Comparison of ENCODE assay signal across 17 cellular contexts in genomic region chr3:134992180-134992579, GRCh38.
A peak's percentile ranks its signal among the peaks of the same experiment; 100 is the strongest.
DNase-seq lines count a peak whose midpoint lies in the region; ATAC-seq, FAIRE-seq and TF ChIP-seq lines count a peak whose summit lies in the region.
"Had no signal": no experiment of that assay in that cellular context is flagged by ENCODE, and none has a peak within 500 bp of the region (broad histone marks: within the 10 kb centered on the region; RNA-seq: fewer than 3 reads in every experiment).

No MANE protein-coding gene starts in this region.

- no peaks in the 10 kb centered on the region for H3K9me3 Mint-ChIP-seq in GM23338
- no peaks in the 10 kb centered on the region for H3K9me3 Mint-ChIP-seq in neural crest cell
- no peaks in the 10 kb centered on the region for H3K9me3 Mint-ChIP-seq in CD8-positive, alpha-beta T cell

- no peak overlapping the region for H4K12ac ChIP-seq in trophoblast cell (ENCODE audit: low read depth, low read length)

- H3K23ac ChIP-seq in trophoblast cell (ENCODE audit: low read length), result no peak overlapping the region

- H3K9ac ChIP-seq in GM12878 (ENCODE audit: control insufficient read depth, insufficient read depth, low read length), result no peak overlapping the region
- no peak overlapping the region for H3K9ac ChIP-seq in trophoblast cell (ENCODE audit: low read length)
- H3K9ac ChIP-seq: BLaER1 had no signal

- no peak for TF ChIP-seq RAD21 in GM12878 (IDR thresholded peaks at IDR 0.05; ENCODE audit: insufficient read depth, low read depth, low read length)

- RAD21 ChIA-PET in GM12878 (lab: Charles Lee; ENCODE audit: unreplicated experiment), result interaction anchor here (1.1 to 1.5 kb wide), 2 partner anchors 11 to 88 kb away, joined by 3 to 5 read pairs; no protein-coding TSS in a partner anchor

- H3K4me2 ChIP-seq in GM23338 (peak overlapping the region; percentile 32; the same call in 1 of the 2 replicates), GM12878 (ENCODE audit: control insufficient read depth, insufficient read depth) (no peak overlapping the region), trophoblast cell (ENCODE audit: low read length) (no peak overlapping the region)
- H3K4me2 ChIP-seq: BLaER1 had no signal

- H3K27me3 ChIP-seq in GM23338 (ENCODE audit: insufficient read depth) (no peaks in the 10 kb centered on the region), GM12878 (replicated peaks in 1 of 2; ENCODE audit: control insufficient read depth in 2 of 2, insufficient read depth in 2 of 2, low read length in 1 of 2) (no peaks in the 10 kb centered on the region), trophoblast cell (ENCODE audit: insufficient read depth, low read length) (no peaks in the 10 kb centered on the region)
- H3K27me3 ChIP-seq in CD8-positive, alpha-beta T cell (ENCODE audit: insufficient read depth, low read length), result no peaks in the 10 kb centered on the region
- H3K27me3 ChIP-seq: BLaER1 had no signal

- CTCF ChIA-PET in GM12878 (lab: Yijun Ruan, JAX), result interaction anchor here (1.1 to 3.0 kb wide), 3 partner anchors 16 to 197 kb away, joined by 3 to 7 read pairs (median 4); partner anchors contain the start of gene EPHB1
- CTCF ChIA-PET in CD8-positive, alpha-beta T cell (lab: Charles Lee), result no interaction called here

- TF ChIP-seq EP300 in GM12878 (IDR thresholded peaks at IDR 0.05; ENCODE audit: borderline replicate concordance in 1 of 2, control insufficient read depth in 1 of 2, low read depth in 2 of 2, low read length in 2 of 2), result no peak

- H4K20me1 ChIP-seq in GM23338 (replicated peaks; ENCODE audit: insufficient read depth), result no peaks in the 10 kb centered on the region
- no peaks in the 10 kb centered on the region for H4K20me1 ChIP-seq in GM12878 (ENCODE audit: control insufficient read depth, insufficient read depth)
- H4K20me1 ChIP-seq: BLaER1 had no signal

- no peaks in the 10 kb centered on the region for H3K79me2 ChIP-seq in GM23338 (replicated peaks; ENCODE audit: insufficient read depth)
- H3K79me2 ChIP-seq in GM12878 (ENCODE audit: control insufficient read depth, insufficient read depth, low read length), result no peaks in the 10 kb centered on the region
- H3K79me2 ChIP-seq in trophoblast cell (ENCODE audit: control insufficient read depth, insufficient read depth, low read length, poor library complexity), result no peaks in the 10 kb centered on the region

- BruUV-seq in GM12878 (replicated peaks; lab: Mats Ljungman, UMichigan), result no TSS peak

- no peak overlapping the region for H3K27ac ChIP-seq in GM23338 (ENCODE audit: low read depth)
- 0 out of 2 replicates have a peak overlapping the region, but pooled peaks have one; percentile 2 for H3K27ac ChIP-seq in GM12878 (ENCODE audit: control insufficient read depth, insufficient read depth)
- no peak overlapping the region for H3K27ac ChIP-seq in CD8-positive, alpha-beta T cell (ENCODE audit: low read depth, low read length)
- no peak overlapping the region for H3K27ac ChIP-seq in trophoblast cell (ENCODE audit: low read depth, low read length)
- H3K27ac ChIP-seq: BLaER1 had no signal

- H2BK120ac ChIP-seq in trophoblast cell (ENCODE audit: insufficient read depth, low read length, poor library complexity), result no peak overlapping the region

- no peak overlapping the region for H3K14ac ChIP-seq in trophoblast cell (ENCODE audit: low read length)

- no peak overlapping the region for H3K18ac ChIP-seq in trophoblast cell (ENCODE audit: low read length)

- no peak overlapping the region for H3K4me3 Mint-ChIP-seq in GM23338
- no peak overlapping the region for H3K4me3 Mint-ChIP-seq in neural crest cell
- no peak overlapping the region for H3K4me3 Mint-ChIP-seq in CD8-positive, alpha-beta T cell
- H3K4me3 Mint-ChIP-seq: CD8-positive, alpha-beta memory T cell had no signal

- no peaks in the 10 kb centered on the region for H3K79me1 ChIP-seq in trophoblast cell (ENCODE audit: low read length)

- TF ChIP-seq CTCF in GM23338 (conservative IDR thresholded peaks at IDR 0.05; ENCODE audit: low read depth in 2 of 2), result no peak
- TF ChIP-seq CTCF in GM12878 (IDR thresholded peaks at IDR 0.05 in 2 of 3, conservative IDR thresholded peaks at IDR 0.05 in 1 of 3; ENCODE audit: control insufficient read depth in 2 of 3, extremely low read depth in 1 of 3, insufficient read depth in 1 of 3, low read depth in 3 of 3, low read length in 3 of 3), result no peak
- TF ChIP-seq CTCF in neural crest cell (conservative IDR thresholded peaks at IDR 0.05), result no peak
- TF ChIP-seq CTCF in CD8-positive, alpha-beta T cell (IDR thresholded peaks at IDR 0.05), result no peak

- peak; percentile 24 for DNase-seq in CD1c-positive myeloid dendritic cell (ENCODE audit: extremely low spot score)
- DNase-seq in GM23338 (ENCODE audit: low spot score), result no peak
- DNase-seq in GM12878 (ENCODE audit: low read depth, low spot score), result no peak
- DNase-seq in neural crest cell (ENCODE audit: low read depth, low spot score), result no peak
- no peak for DNase-seq in CD8-positive, alpha-beta T cell
- no peak for DNase-seq in trophoblast cell
- no peak for DNase-seq in NCI-H1694 (lab: John Stamatoyannopoulos, UW)
- no peak for DNase-seq in stimulated activated CD4-positive, alpha-beta T cell treated with anti-CD3 and anti-CD28 coated beads, Interleukin-1b, Interleukin-23, amount 100 ng/mL, for 48 hours
- DNase-seq: CD8-positive, alpha-beta memory T cell; MM.1S; NCI-H1105 treated with DMSO at 0.1 percent for 48 hours; NCI-H187; NCI-H226; NCI-H524 treated with DMSO at 0.1 percent for 48 hours had no signal

- intact Hi-C loops in GM12878 (cut with micrococcal nuclease; ENCODE audit: unreplicated experiment), result no loop called here
- intact Hi-C loops in CD8-positive, alpha-beta T cell (cut with DNase I, micrococcal nuclease), result no loop called here

- H3F3A ChIP-seq in GM23338 (replicated peaks; ENCODE audit: low read depth), result no peaks in the 10 kb centered on the region

- no peaks in the 10 kb centered on the region for H3K9me2 ChIP-seq in GM23338 (ENCODE audit: insufficient read depth)

- no peak overlapping the region for H2BK12ac ChIP-seq in trophoblast cell (ENCODE audit: low read length)

- no peak for FAIRE-seq in GM12878 (lab: Jason Lieb, UNC)
- FAIRE-seq: A204.1, D721Med had no signal

- no peak overlapping the region for H3K27ac Mint-ChIP-seq in GM23338
- peak overlapping the region; percentile 7 for H3K27ac Mint-ChIP-seq in neural crest cell (ENCODE audit: unreplicated experiment)
- H3K27ac Mint-ChIP-seq in CD8-positive, alpha-beta T cell, result no peak overlapping the region
- H3K27ac Mint-ChIP-seq: CD8-positive, alpha-beta memory T cell had no signal

- in situ Hi-C loops in GM12878 (cut with MboI), result no loop called here

- no peak for TF ChIP-seq POLR2A in GM12878 (IDR thresholded peaks at IDR 0.05; ENCODE audit: low read depth, low read length)

- POLR2A ChIA-PET in GM12878 (lab: Charles Lee), result interaction anchor here (0.8 to 1.5 kb wide), 2 partner anchors 9 to 21 kb away, joined by 3 read pairs; no protein-coding TSS in a partner anchor
- POLR2A ChIA-PET in CD8-positive, alpha-beta T cell (lab: Charles Lee), result no interaction called here

- no peak overlapping the region for H3K4me3 ChIP-seq in GM23338
- no peak overlapping the region for H3K4me3 ChIP-seq in GM12878
- no peak overlapping the region for H3K4me3 ChIP-seq in CD8-positive, alpha-beta T cell (ENCODE audit: low read depth, low read length)
- H3K4me3 ChIP-seq in trophoblast cell (ENCODE audit: low read depth, low read length), result no peak overlapping the region
- H3K4me3 ChIP-seq: BLaER1 had no signal

- H3K4me1 Mint-ChIP-seq in GM23338, result peaks cover 24% of the 10 kb centered on the region
- peaks cover 25% of the 10 kb centered on the region for H3K4me1 Mint-ChIP-seq in neural crest cell
- no peaks in the 10 kb centered on the region for H3K4me1 Mint-ChIP-seq in CD8-positive, alpha-beta T cell (ENCODE audit: low read depth)
- H3K4me1 Mint-ChIP-seq: CD8-positive, alpha-beta memory T cell had no signal

- no peak overlapping the region for H3K4ac ChIP-seq in trophoblast cell (ENCODE audit: low read depth, low read length)

- H2AK5ac ChIP-seq in trophoblast cell (ENCODE audit: low read length), result no peak overlapping the region

- no peaks in the 10 kb centered on the region for H3K36me3 ChIP-seq in GM23338 (ENCODE audit: insufficient read depth)
- no peaks in the 10 kb centered on the region; a peak in 1 of 4 replicates for H3K36me3 ChIP-seq in GM12878 (ENCODE audit: control insufficient read depth in 2 of 2, insufficient read depth in 2 of 2, low read length in 1 of 2)
- H3K36me3 ChIP-seq in CD8-positive, alpha-beta T cell (ENCODE audit: insufficient read depth, low read length), result no peaks in the 10 kb centered on the region
- no peaks in the 10 kb centered on the region for H3K36me3 ChIP-seq in trophoblast cell (ENCODE audit: control insufficient read depth in 1 of 2, insufficient read depth in 2 of 2, low read length in 2 of 2)
- H3K36me3 ChIP-seq: BLaER1 had no signal

- H3K27me3 Mint-ChIP-seq in GM23338 (ENCODE audit: insufficient read depth, low read depth, poor library complexity) (peaks cover 5% of the 10 kb centered on the region), neural crest cell (ENCODE audit: low read depth) (no peaks in the 10 kb centered on the region)
- H3K27me3 Mint-ChIP-seq in CD8-positive, alpha-beta T cell (ENCODE audit: low read depth), result no peaks in the 10 kb centered on the region
- H3K27me3 Mint-ChIP-seq: CD8-positive, alpha-beta memory T cell had no signal

- H3K9me3 ChIP-seq in GM12878 (replicated peaks; ENCODE audit: control insufficient read depth, insufficient read depth, low read length) (no peaks in the 10 kb centered on the region), trophoblast cell (ENCODE audit: insufficient read depth, low read depth, low read length) (no peaks in the 10 kb centered on the region)
- no peaks in the 10 kb centered on the region for H3K9me3 ChIP-seq in CD8-positive, alpha-beta T cell (ENCODE audit: low read length)
- H3K9me3 ChIP-seq: BLaER1 had no signal

- H2AFZ ChIP-seq in GM23338, result 0 out of 2 replicates have a peak overlapping the region, but pooled peaks have one; percentile 63
- no peak overlapping the region for H2AFZ ChIP-seq in GM12878 (ENCODE audit: control insufficient read depth, low read depth, low read length)
- no peak overlapping the region for H2AFZ ChIP-seq in trophoblast cell (ENCODE audit: insufficient read depth, low read length, poor library complexity)

- 65% methylated on average over 7 of the region's 7 CpGs for WGBS in GM12878 (ENCODE audit: insufficient coverage, insufficient replicate concordance, low lambda C conversion rate, missing lambda C conversion rate)
- WGBS in trophoblast cell (ENCODE audit: extremely low coverage, insufficient coverage, insufficient read length), result no CpG with 5 or more reads among the region's 7 CpGs

- no peak overlapping the region for H4K8ac ChIP-seq in trophoblast cell (ENCODE audit: low read depth, low read length)

- H3K4me1 ChIP-seq in GM23338 (ENCODE audit: insufficient read depth) (peaks cover 14% of the 10 kb centered on the region), GM12878 (ENCODE audit: control insufficient read depth, insufficient read depth, low read length) (peaks cover 17% of the 10 kb centered on the region), trophoblast cell (ENCODE audit: control insufficient read depth in 1 of 2, insufficient read depth in 2 of 2, low read length in 2 of 2) (no peaks in the 10 kb centered on the region)
- no peaks in the 10 kb centered on the region for H3K4me1 ChIP-seq in CD8-positive, alpha-beta T cell (ENCODE audit: insufficient read depth, low read length)
- H3K4me1 ChIP-seq: BLaER1 had no signal

- no peak overlapping the region for H4K91ac ChIP-seq in trophoblast cell (ENCODE audit: low read depth, low read length)

- ATAC-seq in GM23338 (peak; percentile 55), GM12878 (no peak; the same call in 2 of the 3 replicates)
- no peak for ATAC-seq in CD8-positive, alpha-beta T cell

- H3K36me3 Mint-ChIP-seq in GM23338 (ENCODE audit: low read depth) (no peaks in the 10 kb centered on the region), neural crest cell (ENCODE audit: low read depth) (no peaks in the 10 kb centered on the region)
- H3K36me3 Mint-ChIP-seq in CD8-positive, alpha-beta T cell, result no peaks in the 10 kb centered on the region
- H3K36me3 Mint-ChIP-seq: CD8-positive, alpha-beta memory T cell had no signal

- SMC1A ChIA-PET in GM12878 (lab: Charles Lee; ENCODE audit: uncharacterized antibody, unreplicated experiment), result interaction anchor here (0.9 to 3.5 kb wide), 4 partner anchors 13 to 88 kb away, joined by 5 to 12 read pairs (median 8); no protein-coding TSS in a partner anchor

- H2BK5ac ChIP-seq in trophoblast cell (ENCODE audit: low read depth, low read length, poor library complexity), result no peak overlapping the region
